In genomic region chr20:32033721-32034120, GRCh38 we compare ENCODE assay signal across 2 cellular contexts.
TF ChIP-seq lines count a peak whose summit lies in the region.
"Not testable (repeated sequence)": the region's sequence is repeated elsewhere in the genome, so short reads cannot be mapped to it uniquely, and the experiment has no call there.

No MANE protein-coding gene starts in this region.

TF ChIP-seq in IMR-90, 13 proteins besides CTCF, POLR2A, EP300 and RAD21:
- TF ChIP-seq CEBPB (IDR thresholded peaks at IDR 0.05; ENCODE audit: low read depth, low read length) = 0 out of 2 replicates have a peak, but pooled peaks have one; percentile 4

TF ChIP-seq in HepG2, 621 proteins besides CTCF, POLR2A, EP300 and RAD21:
- peak; percentile 37; the same call in 1 of the 2 replicates for TF ChIP-seq CEBPB (IDR thresholded peaks at IDR 0.05; ENCODE audit: borderline replicate concordance, low read depth, low read length)
- TF ChIP-seq ATF7 (IDR thresholded peaks at IDR 0.05) = peak; percentile 51; the same call in 1 of the 2 replicates
- TF ChIP-seq ATF7 (CRISPR knock-in tag; IDR thresholded peaks at IDR 0.05) = not testable (repeated sequence)
